Comparison of ENCODE assay signal across 1 cellular context in the genomic region with DNA sequence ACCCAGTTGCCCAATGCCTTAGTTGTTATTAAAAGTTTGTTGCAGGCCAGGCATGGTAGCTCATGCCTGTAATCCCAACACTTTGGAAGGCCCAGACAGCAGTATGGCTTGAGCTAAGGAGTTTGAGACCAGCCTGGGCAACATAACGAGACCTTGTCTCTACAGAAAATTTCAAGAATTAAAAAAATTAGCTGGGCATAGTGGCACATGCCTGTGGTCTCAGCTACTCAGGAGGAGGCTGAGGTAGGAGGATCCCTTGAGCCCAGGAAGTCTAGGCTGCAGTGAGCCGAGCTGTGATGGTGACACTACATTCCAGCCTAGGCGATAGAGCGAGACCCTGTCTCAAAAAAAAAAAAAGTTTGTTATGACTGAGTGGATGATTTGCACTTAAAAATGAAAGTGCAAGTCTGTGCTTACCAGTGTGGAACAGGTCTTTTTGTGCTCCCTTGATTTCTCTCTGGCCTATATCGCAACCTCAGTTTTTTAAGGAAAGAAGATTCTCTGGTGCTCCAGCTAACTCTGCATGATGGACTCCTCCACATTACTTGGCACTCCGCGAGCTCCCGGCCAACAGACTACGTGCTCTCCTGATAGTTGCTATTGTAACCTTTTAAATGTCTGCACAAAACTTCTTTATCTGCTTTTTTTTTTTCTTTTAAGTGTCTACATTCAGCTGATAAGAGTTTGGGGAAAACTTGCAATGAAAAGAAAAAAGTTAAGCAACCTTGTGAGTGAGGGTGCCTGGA.
TF ChIP-seq lines count a peak whose summit lies in the region.

No MANE protein-coding gene starts in this region.

TF ChIP-seq in GM12878, 131 proteins besides CTCF, POLR2A, EP300 and RAD21:
- TF ChIP-seq PAX5 (IDR thresholded peaks at IDR 0.05; ENCODE audit: borderline replicate concordance, low read depth, low read length) = peak; percentile 84
- TF ChIP-seq ETV6 (conservative IDR thresholded peaks at IDR 0.05 in 1 of 2, IDR thresholded peaks at IDR 0.05 in 1 of 2; ENCODE audit: borderline replicate concordance in 1 of 2, low read depth in 1 of 2) = no peak
- TF ChIP-seq, protein P1, sequence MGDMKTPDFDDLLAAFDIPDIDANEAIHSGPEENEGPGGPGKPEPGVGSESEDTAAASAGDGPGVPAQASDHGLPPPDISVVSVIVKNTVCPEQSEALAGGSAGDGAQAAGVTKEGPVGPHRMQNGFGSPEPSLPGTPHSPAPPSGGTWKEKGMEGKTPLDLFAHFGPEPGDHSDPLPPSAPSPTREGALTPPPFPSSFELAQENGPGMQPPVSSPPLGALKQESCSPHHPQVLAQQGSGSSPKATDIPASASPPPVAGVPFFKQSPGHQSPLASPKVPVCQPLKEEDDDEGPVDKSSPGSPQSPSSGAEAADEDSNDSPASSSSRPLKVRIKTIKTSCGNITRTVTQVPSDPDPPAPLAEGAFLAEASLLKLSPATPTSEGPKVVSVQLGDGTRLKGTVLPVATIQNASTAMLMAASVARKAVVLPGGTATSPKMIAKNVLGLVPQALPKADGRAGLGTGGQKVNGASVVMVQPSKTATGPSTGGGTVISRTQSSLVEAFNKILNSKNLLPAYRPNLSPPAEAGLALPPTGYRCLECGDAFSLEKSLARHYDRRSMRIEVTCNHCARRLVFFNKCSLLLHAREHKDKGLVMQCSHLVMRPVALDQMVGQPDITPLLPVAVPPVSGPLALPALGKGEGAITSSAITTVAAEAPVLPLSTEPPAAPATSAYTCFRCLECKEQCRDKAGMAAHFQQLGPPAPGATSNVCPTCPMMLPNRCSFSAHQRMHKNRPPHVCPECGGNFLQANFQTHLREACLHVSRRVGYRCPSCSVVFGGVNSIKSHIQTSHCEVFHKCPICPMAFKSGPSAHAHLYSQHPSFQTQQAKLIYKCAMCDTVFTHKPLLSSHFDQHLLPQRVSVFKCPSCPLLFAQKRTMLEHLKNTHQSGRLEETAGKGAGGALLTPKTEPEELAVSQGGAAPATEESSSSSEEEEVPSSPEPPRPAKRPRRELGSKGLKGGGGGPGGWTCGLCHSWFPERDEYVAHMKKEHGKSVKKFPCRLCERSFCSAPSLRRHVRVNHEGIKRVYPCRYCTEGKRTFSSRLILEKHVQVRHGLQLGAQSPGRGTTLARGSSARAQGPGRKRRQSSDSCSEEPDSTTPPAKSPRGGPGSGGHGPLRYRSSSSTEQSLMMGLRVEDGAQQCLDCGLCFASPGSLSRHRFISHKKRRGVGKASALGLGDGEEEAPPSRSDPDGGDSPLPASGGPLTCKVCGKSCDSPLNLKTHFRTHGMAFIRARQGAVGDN (IDR thresholded peaks at IDR 0.05) = no peak
- TF ChIP-seq IRF4 (IDR thresholded peaks at IDR 0.05; ENCODE audit: low read depth, low read length) = peak; percentile 28; the same call in 1 of the 2 replicates
- TF ChIP-seq, protein P2, sequence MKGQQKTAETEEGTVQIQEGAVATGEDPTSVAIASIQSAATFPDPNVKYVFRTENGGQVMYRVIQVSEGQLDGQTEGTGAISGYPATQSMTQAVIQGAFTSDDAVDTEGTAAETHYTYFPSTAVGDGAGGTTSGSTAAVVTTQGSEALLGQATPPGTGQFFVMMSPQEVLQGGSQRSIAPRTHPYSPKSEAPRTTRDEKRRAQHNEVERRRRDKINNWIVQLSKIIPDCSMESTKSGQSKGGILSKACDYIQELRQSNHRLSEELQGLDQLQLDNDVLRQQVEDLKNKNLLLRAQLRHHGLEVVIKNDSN (IDR thresholded peaks at IDR 0.05; ENCODE audit: borderline replicate concordance, extremely low read length, insufficient read depth, low read depth, low read length) = no peak
- no peak for TF ChIP-seq NFXL1 (IDR thresholded peaks at IDR 0.05; ENCODE audit: borderline replicate concordance)
- no peak for TF ChIP-seq SMARCA5 (IDR thresholded peaks at IDR 0.05)
- no peak for TF ChIP-seq SMAD1 (IDR thresholded peaks at IDR 0.05; ENCODE audit: low read depth, partially characterized antibody)
- TF ChIP-seq SREBF2 (IDR thresholded peaks at IDR 0.05; ENCODE audit: low read length) = no peak
- TF ChIP-seq ZBED1 (IDR thresholded peaks at IDR 0.05; ENCODE audit: borderline replicate concordance) = no peak
- 0 out of 2 replicates have a peak, but pooled peaks have one; percentile 17 for TF ChIP-seq NFIC (IDR thresholded peaks at IDR 0.05; ENCODE audit: low read depth, low read length)
- no peak for TF ChIP-seq ZNF622 (IDR thresholded peaks at IDR 0.05)
- no peak for TF ChIP-seq TAF1 (IDR thresholded peaks at IDR 0.05; ENCODE audit: borderline replicate concordance, low read depth, low read length)
- TF ChIP-seq ZNF384 (IDR thresholded peaks at IDR 0.05; ENCODE audit: borderline replicate concordance, low read depth, low read length) = peak; percentile 77
- no peak for TF ChIP-seq RAD51 (IDR thresholded peaks at IDR 0.05)
- TF ChIP-seq CHD2 (IDR thresholded peaks at IDR 0.05; ENCODE audit: borderline replicate concordance, low read depth, low read length) = no peak
- TF ChIP-seq HCFC1 (IDR thresholded peaks at IDR 0.05; ENCODE audit: low read length) = no peak
- TF ChIP-seq JUNB (IDR thresholded peaks at IDR 0.05) = peak; percentile 35; the same call in 1 of the 2 replicates
- TF ChIP-seq SPI1 (IDR thresholded peaks at IDR 0.05; ENCODE audit: borderline replicate concordance, insufficient read depth, low read depth, low read length) = no peak
- no peak for TF ChIP-seq PAX8 (IDR thresholded peaks at IDR 0.05)
- TF ChIP-seq, protein P3, sequence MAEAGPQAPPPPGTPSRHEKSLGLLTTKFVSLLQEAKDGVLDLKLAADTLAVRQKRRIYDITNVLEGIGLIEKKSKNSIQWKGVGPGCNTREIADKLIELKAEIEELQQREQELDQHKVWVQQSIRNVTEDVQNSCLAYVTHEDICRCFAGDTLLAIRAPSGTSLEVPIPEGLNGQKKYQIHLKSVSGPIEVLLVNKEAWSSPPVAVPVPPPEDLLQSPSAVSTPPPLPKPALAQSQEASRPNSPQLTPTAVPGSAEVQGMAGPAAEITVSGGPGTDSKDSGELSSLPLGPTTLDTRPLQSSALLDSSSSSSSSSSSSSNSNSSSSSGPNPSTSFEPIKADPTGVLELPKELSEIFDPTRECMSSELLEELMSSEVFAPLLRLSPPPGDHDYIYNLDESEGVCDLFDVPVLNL (IDR thresholded peaks at IDR 0.05; ENCODE audit: low read depth, low read length) = no peak
- no peak for TF ChIP-seq ZNF217 (IDR thresholded peaks at IDR 0.05)
- no peak for TF ChIP-seq KDM1A (IDR thresholded peaks at IDR 0.05; ENCODE audit: borderline replicate concordance)
- TF ChIP-seq LARP7 (IDR thresholded peaks at IDR 0.05) = no peak
- no peak for TF ChIP-seq NR2F1 (conservative IDR thresholded peaks at IDR 0.05)
- TF ChIP-seq EED (IDR thresholded peaks at IDR 0.05; ENCODE audit: low read depth) = 0 out of 2 replicates have a peak, but pooled peaks have one; percentile 13
- TF ChIP-seq CHD4 (IDR thresholded peaks at IDR 0.05) = no peak
- TF ChIP-seq GATAD2B (conservative IDR thresholded peaks at IDR 0.05; ENCODE audit: low read depth) = no peak
- no peak for TF ChIP-seq SRF (IDR thresholded peaks at IDR 0.05; ENCODE audit: low read depth in 2 of 2, low read length in 2 of 2)
- TF ChIP-seq, protein P4, sequence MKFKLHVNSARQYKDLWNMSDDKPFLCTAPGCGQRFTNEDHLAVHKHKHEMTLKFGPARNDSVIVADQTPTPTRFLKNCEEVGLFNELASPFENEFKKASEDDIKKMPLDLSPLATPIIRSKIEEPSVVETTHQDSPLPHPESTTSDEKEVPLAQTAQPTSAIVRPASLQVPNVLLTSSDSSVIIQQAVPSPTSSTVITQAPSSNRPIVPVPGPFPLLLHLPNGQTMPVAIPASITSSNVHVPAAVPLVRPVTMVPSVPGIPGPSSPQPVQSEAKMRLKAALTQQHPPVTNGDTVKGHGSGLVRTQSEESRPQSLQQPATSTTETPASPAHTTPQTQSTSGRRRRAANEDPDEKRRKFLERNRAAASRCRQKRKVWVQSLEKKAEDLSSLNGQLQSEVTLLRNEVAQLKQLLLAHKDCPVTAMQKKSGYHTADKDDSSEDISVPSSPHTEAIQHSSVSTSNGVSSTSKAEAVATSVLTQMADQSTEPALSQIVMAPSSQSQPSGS (IDR thresholded peaks at IDR 0.05; ENCODE audit: low read length) = no peak
- TF ChIP-seq ESRRA (IDR thresholded peaks at IDR 0.05; ENCODE audit: low read length) = no peak
- TF ChIP-seq YY1 (IDR thresholded peaks at IDR 0.05; ENCODE audit: low read depth, low read length) = no peak
- TF ChIP-seq CREM (IDR thresholded peaks at IDR 0.05; ENCODE audit: low read depth) = 0 out of 2 replicates have a peak, but pooled peaks have one; percentile 13
- TF ChIP-seq, protein P5, sequence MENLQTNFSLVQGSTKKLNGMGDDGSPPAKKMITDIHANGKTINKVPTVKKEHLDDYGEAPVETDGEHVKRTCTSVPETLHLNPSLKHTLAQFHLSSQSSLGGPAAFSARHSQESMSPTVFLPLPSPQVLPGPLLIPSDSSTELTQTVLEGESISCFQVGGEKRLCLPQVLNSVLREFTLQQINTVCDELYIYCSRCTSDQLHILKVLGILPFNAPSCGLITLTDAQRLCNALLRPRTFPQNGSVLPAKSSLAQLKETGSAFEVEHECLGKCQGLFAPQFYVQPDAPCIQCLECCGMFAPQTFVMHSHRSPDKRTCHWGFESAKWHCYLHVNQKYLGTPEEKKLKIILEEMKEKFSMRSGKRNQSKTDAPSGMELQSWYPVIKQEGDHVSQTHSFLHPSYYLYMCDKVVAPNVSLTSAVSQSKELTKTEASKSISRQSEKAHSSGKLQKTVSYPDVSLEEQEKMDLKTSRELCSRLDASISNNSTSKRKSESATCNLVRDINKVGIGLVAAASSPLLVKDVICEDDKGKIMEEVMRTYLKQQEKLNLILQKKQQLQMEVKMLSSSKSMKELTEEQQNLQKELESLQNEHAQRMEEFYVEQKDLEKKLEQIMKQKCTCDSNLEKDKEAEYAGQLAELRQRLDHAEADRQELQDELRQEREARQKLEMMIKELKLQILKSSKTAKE (IDR thresholded peaks at IDR 0.05; ENCODE audit: low read depth, poor library complexity, severe bottlenecking) = peak; percentile 35
